2 cellular contexts compared by ENCODE assay signal in the genomic region with DNA sequence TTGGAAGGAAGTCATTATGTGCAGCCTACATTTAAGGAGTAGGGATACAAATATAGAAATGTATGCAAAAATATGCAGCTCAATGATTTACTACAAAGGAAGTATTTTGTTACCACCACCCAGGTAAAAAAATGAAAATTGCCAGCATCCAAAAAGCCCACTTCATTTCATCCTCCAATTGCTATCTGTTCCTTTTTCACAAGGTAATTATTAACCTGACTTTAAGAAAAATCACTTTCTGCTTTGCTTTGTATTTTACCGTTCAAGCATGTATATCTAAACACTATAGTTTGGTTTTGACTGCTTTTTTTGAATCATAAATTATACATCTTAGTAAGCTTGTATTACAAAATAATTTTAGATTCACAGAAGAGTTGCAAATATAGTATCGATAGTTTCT.
TF ChIP-seq lines count a peak whose summit lies in the region.

No MANE protein-coding gene starts in this region.

TF ChIP-seq in SK-N-SH, 30 proteins besides CTCF, POLR2A, EP300 and RAD21 (continued from another document):
- TF ChIP-seq, protein P1, sequence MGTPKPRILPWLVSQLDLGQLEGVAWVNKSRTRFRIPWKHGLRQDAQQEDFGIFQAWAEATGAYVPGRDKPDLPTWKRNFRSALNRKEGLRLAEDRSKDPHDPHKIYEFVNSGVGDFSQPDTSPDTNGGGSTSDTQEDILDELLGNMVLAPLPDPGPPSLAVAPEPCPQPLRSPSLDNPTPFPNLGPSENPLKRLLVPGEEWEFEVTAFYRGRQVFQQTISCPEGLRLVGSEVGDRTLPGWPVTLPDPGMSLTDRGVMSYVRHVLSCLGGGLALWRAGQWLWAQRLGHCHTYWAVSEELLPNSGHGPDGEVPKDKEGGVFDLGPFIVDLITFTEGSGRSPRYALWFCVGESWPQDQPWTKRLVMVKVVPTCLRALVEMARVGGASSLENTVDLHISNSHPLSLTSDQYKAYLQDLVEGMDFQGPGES (IDR thresholded peaks at IDR 0.05; ENCODE audit: low read depth, low read length) = no peak
- no peak for TF ChIP-seq FOXJ3 (CRISPR knock-in tag; IDR thresholded peaks at IDR 0.05)
- TF ChIP-seq, protein P2, sequence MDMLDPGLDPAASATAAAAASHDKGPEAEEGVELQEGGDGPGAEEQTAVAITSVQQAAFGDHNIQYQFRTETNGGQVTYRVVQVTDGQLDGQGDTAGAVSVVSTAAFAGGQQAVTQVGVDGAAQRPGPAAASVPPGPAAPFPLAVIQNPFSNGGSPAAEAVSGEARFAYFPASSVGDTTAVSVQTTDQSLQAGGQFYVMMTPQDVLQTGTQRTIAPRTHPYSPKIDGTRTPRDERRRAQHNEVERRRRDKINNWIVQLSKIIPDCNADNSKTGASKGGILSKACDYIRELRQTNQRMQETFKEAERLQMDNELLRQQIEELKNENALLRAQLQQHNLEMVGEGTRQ (IDR thresholded peaks at IDR 0.05; ENCODE audit: borderline replicate concordance, low read depth, low read length) = no peak
- no peak for TF ChIP-seq TEAD4 (IDR thresholded peaks at IDR 0.05; ENCODE audit: borderline replicate concordance, insufficient read depth)
- no peak for TF ChIP-seq GABPA (IDR thresholded peaks at IDR 0.05; ENCODE audit: low read depth)
- TF ChIP-seq, protein P3, sequence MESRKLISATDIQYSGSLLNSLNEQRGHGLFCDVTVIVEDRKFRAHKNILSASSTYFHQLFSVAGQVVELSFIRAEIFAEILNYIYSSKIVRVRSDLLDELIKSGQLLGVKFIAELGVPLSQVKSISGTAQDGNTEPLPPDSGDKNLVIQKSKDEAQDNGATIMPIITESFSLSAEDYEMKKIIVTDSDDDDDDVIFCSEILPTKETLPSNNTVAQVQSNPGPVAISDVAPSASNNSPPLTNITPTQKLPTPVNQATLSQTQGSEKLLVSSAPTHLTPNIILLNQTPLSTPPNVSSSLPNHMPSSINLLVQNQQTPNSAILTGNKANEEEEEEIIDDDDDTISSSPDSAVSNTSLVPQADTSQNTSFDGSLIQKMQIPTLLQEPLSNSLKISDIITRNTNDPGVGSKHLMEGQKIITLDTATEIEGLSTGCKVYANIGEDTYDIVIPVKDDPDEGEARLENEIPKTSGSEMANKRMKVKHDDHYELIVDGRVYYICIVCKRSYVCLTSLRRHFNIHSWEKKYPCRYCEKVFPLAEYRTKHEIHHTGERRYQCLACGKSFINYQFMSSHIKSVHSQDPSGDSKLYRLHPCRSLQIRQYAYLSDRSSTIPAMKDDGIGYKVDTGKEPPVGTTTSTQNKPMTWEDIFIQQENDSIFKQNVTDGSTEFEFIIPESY (IDR thresholded peaks at IDR 0.05; ENCODE audit: borderline replicate concordance, low read depth) = no peak
- no peak for TF ChIP-seq YY1 (IDR thresholded peaks at IDR 0.05; ENCODE audit: low read depth)
- TF ChIP-seq RFX5 (IDR thresholded peaks at IDR 0.05; ENCODE audit: low read length) = no peak
- no peak for TF ChIP-seq MXI1 (IDR thresholded peaks at IDR 0.05; ENCODE audit: low read depth, low read length)
- no peak for TF ChIP-seq TAF1 (IDR thresholded peaks at IDR 0.05; ENCODE audit: borderline replicate concordance, low read depth, low read length)
- TF ChIP-seq CHD2 (IDR thresholded peaks at IDR 0.05; ENCODE audit: low read length, partially characterized antibody) = no peak
- no peak for TF ChIP-seq NFIC (IDR thresholded peaks at IDR 0.05; ENCODE audit: borderline replicate concordance)
- TF ChIP-seq RXRA (IDR thresholded peaks at IDR 0.05; ENCODE audit: borderline replicate concordance, low read depth) = no peak
- TF ChIP-seq FOXM1 (IDR thresholded peaks at IDR 0.05; ENCODE audit: low read depth) = no peak
- TF ChIP-seq NRF1 (IDR thresholded peaks at IDR 0.05; ENCODE audit: low read depth, low read length) = no peak
- no peak for TF ChIP-seq EZH2phosphoT487 (IDR thresholded peaks at IDR 0.05; ENCODE audit: borderline replicate concordance, low read depth)

TF ChIP-seq in SK-N-SH treated with all-trans-retinoic acid at 6 μM for 48 hours, 23 proteins besides CTCF, POLR2A, EP300 and RAD21 (continued from another document):
- TF ChIP-seq, protein P4, sequence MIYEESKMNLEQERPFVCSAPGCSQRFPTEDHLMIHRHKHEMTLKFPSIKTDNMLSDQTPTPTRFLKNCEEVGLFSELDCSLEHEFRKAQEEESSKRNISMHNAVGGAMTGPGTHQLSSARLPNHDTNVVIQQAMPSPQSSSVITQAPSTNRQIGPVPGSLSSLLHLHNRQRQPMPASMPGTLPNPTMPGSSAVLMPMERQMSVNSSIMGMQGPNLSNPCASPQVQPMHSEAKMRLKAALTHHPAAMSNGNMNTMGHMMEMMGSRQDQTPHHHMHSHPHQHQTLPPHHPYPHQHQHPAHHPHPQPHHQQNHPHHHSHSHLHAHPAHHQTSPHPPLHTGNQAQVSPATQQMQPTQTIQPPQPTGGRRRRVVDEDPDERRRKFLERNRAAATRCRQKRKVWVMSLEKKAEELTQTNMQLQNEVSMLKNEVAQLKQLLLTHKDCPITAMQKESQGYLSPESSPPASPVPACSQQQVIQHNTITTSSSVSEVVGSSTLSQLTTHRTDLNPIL (CRISPR knock-in tag; IDR thresholded peaks at IDR 0.05; ENCODE audit: low read depth) = no peak
- TF ChIP-seq ARNTL (CRISPR knock-in tag; IDR thresholded peaks at IDR 0.05; ENCODE audit: borderline replicate concordance, low read depth) (no peak), ZFP30 (CRISPR knock-in tag; IDR thresholded peaks at IDR 0.05) (no peak), ZC3H10 (CRISPR knock-in tag; IDR thresholded peaks at IDR 0.05) (no peak), ZNF565 (CRISPR knock-in tag; conservative IDR thresholded peaks at IDR 0.05; ENCODE audit: low read depth) (no peak), TOX (CRISPR knock-in tag; IDR thresholded peaks at IDR 0.05; ENCODE audit: borderline replicate concordance) (no peak), ZFP3 (CRISPR knock-in tag; IDR thresholded peaks at IDR 0.05) (no peak), TCF4 (CRISPR knock-in tag; IDR thresholded peaks at IDR 0.05; ENCODE audit: borderline replicate concordance) (no peak), ESRRG (CRISPR knock-in tag; IDR thresholded peaks at IDR 0.05) (no peak)
- TF ChIP-seq, protein P5, sequence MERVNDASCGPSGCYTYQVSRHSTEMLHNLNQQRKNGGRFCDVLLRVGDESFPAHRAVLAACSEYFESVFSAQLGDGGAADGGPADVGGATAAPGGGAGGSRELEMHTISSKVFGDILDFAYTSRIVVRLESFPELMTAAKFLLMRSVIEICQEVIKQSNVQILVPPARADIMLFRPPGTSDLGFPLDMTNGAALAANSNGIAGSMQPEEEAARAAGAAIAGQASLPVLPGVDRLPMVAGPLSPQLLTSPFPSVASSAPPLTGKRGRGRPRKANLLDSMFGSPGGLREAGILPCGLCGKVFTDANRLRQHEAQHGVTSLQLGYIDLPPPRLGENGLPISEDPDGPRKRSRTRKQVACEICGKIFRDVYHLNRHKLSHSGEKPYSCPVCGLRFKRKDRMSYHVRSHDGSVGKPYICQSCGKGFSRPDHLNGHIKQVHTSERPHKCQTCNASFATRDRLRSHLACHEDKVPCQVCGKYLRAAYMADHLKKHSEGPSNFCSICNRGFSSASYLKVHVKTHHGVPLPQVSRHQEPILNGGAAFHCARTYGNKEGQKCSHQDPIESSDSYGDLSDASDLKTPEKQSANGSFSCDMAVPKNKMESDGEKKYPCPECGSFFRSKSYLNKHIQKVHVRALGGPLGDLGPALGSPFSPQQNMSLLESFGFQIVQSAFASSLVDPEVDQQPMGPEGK (CRISPR knock-in tag; IDR thresholded peaks at IDR 0.05; ENCODE audit: borderline replicate concordance) = no peak
- TF ChIP-seq, protein P6, sequence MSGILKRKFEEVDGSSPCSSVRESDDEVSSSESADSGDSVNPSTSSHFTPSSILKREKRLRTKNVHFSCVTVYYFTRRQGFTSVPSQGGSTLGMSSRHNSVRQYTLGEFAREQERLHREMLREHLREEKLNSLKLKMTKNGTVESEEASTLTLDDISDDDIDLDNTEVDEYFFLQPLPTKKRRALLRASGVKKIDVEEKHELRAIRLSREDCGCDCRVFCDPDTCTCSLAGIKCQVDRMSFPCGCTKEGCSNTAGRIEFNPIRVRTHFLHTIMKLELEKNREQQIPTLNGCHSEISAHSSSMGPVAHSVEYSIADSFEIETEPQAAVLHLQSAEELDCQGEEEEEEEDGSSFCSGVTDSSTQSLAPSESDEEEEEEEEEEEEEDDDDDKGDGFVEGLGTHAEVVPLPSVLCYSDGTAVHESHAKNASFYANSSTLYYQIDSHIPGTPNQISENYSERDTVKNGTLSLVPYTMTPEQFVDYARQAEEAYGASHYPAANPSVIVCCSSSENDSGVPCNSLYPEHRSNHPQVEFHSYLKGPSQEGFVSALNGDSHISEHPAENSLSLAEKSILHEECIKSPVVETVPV (CRISPR knock-in tag; IDR thresholded peaks at IDR 0.05) = no peak
